ENCODE assay signal across 7 cellular contexts in the genomic region with DNA sequence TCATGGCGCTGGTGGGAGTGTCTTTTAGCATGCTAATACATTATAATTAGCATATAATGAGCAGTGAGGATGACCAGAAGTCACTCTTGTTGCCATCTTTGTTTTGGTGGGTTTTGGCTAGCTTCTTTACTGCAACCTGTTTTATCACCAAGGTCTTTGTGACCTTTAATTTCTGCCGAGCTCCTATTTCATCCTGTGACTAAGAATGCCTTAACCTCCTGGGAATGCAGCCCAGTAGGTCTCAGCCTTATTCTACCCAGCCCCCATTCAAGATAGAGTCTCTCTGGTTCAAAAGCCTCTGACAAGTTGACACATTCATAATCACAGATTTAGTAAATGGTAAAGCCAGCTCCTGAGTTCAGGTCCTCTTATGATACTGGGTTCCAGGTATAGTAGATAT.
A peak's percentile ranks its signal among the peaks of the same experiment; 100 is the strongest.
DNase-seq lines count a peak whose midpoint lies in the region; ATAC-seq and TF ChIP-seq lines count a peak whose summit lies in the region.
"Not testable (repeated sequence)": the region's sequence is repeated elsewhere in the genome, so short reads cannot be mapped to it uniquely, and the experiment has no call there.

No MANE protein-coding gene starts in this region.

- H3K4me3 ChIP-seq in HCT116 (replicated peaks in 1 of 2; ENCODE audit: low read depth in 1 of 2, low read length in 2 of 2); RWPE2 (ENCODE audit: severe bottlenecking); endodermal cell (ENCODE audit: low read length); neural progenitor cell: not testable (repeated sequence)

- not testable (repeated sequence) for H3K9me3 Mint-ChIP-seq in Calu3 (ENCODE audit: low read depth, unreplicated experiment); endodermal cell; neural progenitor cell

- not testable (repeated sequence) for H3K36me3 ChIP-seq in HCT116 (ENCODE audit: control insufficient read depth in 1 of 2, insufficient read depth in 2 of 2, low read length in 2 of 2); RWPE2 (ENCODE audit: low read depth); endodermal cell (ENCODE audit: control insufficient read depth, insufficient read depth, low read length); neural progenitor cell

- H3K4me2 ChIP-seq in HCT116 (ENCODE audit: low read length): peak overlapping the region; percentile 35
- not testable (repeated sequence) for H3K4me2 ChIP-seq in neural progenitor cell

- H3K9me2 ChIP-seq in HCT116 (ENCODE audit: insufficient read depth): not testable (repeated sequence)

- not testable (repeated sequence) for H3K79me2 ChIP-seq in HCT116 (ENCODE audit: insufficient read depth, low read length); neural progenitor cell (ENCODE audit: low read depth)

- not testable (repeated sequence) for BruUV-seq in Calu3 (replicated peaks; lab: Mats Ljungman, UMichigan); HCT116 (replicated peaks; lab: Mats Ljungman, UMichigan)

- whole genome bisulfite sequencing in endodermal cell (ENCODE audit: insufficient coverage in 1 of 2, insufficient read length in 1 of 2), 2 experiments: 71 to 82% methylated on average over 1 of the region's 2 CpGs

- H3K4me1 ChIP-seq in HCT116 (ENCODE audit: control insufficient read depth in 1 of 2, insufficient read depth in 2 of 2, low read length in 2 of 2) (peaks cover 0 to 17% of the 10 kb centered on the region in 2 experiments; a peak in 2 of 4 replicates), endodermal cell (ENCODE audit: control insufficient read depth, insufficient read depth, low read length) (peaks cover 15% of the 10 kb centered on the region), neural progenitor cell (peaks cover 30% of the 10 kb centered on the region)
- H3K4me1 ChIP-seq in RWPE2 (ENCODE audit: insufficient read depth, poor library complexity, severe bottlenecking): not testable (repeated sequence)

- H3F3A ChIP-seq in neural progenitor cell (ENCODE audit: low read depth): peaks cover 28% of the 10 kb centered on the region

- not testable (repeated sequence) for H2AFZ ChIP-seq in HCT116 (ENCODE audit: low read depth, low read length, poor library complexity, severe bottlenecking); neural progenitor cell (replicated peaks)

- H3K27ac Mint-ChIP-seq in Calu3 (ENCODE audit: unreplicated experiment); neural progenitor cell: not testable (repeated sequence)
- H3K27ac Mint-ChIP-seq in endodermal cell: peak overlapping the region; percentile 52

- peak; percentile 1 for DNase-seq in Calu3
- not testable (repeated sequence) for DNase-seq in HCT116 (ENCODE audit: low read depth, low spot score); RWPE2 (ENCODE audit: low spot score); endodermal cell; neural progenitor cell (ENCODE audit: low spot score)
- DNase-seq in M059J (ENCODE audit: low read depth): peak; percentile 59
- DNase-seq in iris pigment epithelial cell (ENCODE audit: low read depth): peak; percentile 33

- not testable (repeated sequence) for H3K36me3 Mint-ChIP-seq in Calu3 (ENCODE audit: insufficient read depth, unreplicated experiment); endodermal cell (ENCODE audit: low read depth); neural progenitor cell

- not testable (repeated sequence) for H4K20me1 ChIP-seq in HCT116 (ENCODE audit: insufficient read depth); neural progenitor cell (ENCODE audit: low read depth)

- not testable (repeated sequence) for H3K9ac ChIP-seq in HCT116 (ENCODE audit: low read length); endodermal cell (ENCODE audit: extremely low read depth, low read length, poor library complexity, severe bottlenecking); neural progenitor cell

- not testable (repeated sequence) for H3K27me3 ChIP-seq in HCT116 (ENCODE audit: insufficient read depth, low read length); RWPE2 (ENCODE audit: insufficient read depth, poor library complexity, severe bottlenecking); endodermal cell (ENCODE audit: control insufficient read depth, insufficient read depth, low read length, poor library complexity, severe bottlenecking); neural progenitor cell

- not testable (repeated sequence) for H3K9me3 ChIP-seq in HCT116 (ENCODE audit: control insufficient read depth in 1 of 2, insufficient read depth in 1 of 2, low read depth in 1 of 2, low read length in 2 of 2); RWPE2 (ENCODE audit: severe bottlenecking); endodermal cell (ENCODE audit: control insufficient read depth, low read length); neural progenitor cell (ENCODE audit: low read depth)

- H3K4me3 Mint-ChIP-seq in Calu3 (ENCODE audit: low read depth, unreplicated experiment); endodermal cell; neural progenitor cell: not testable (repeated sequence)

- intact Hi-C loops in Calu3 (cut with micrococcal nuclease; ENCODE audit: unreplicated experiment); HCT116 (cut with micrococcal nuclease): not testable (repeated sequence)

- not testable (repeated sequence) for TF ChIP-seq CTCF in Calu3 (IDR thresholded peaks at IDR 0.05; ENCODE audit: unreplicated experiment); HCT116 (IDR thresholded peaks at IDR 0.05 in 2 of 3, conservative IDR thresholded peaks at IDR 0.05 in 1 of 3; ENCODE audit: borderline replicate concordance in 1 of 3, insufficient read depth in 1 of 3, low read depth in 2 of 3, low read length in 2 of 3); RWPE2 (IDR thresholded peaks at IDR 0.05; ENCODE audit: poor library complexity, severe bottlenecking); endodermal cell (conservative IDR thresholded peaks at IDR 0.05); neural progenitor cell (IDR thresholded peaks at IDR 0.05)

- H3K27ac ChIP-seq in HCT116 (ENCODE audit: low read depth, low read length); RWPE2 (ENCODE audit: poor library complexity, severe bottlenecking); endodermal cell (ENCODE audit: low read depth, low read length): not testable (repeated sequence)
- H3K27ac ChIP-seq in neural progenitor cell: peak overlapping the region; percentile 34

- H3K27me3 Mint-ChIP-seq in Calu3 (ENCODE audit: unreplicated experiment); endodermal cell (ENCODE audit: insufficient read depth); neural progenitor cell (ENCODE audit: insufficient read depth, low read depth): not testable (repeated sequence)

- not testable (repeated sequence) for TF ChIP-seq POLR2A in HCT116 (IDR thresholded peaks at IDR 0.05; ENCODE audit: borderline replicate concordance, extremely low read depth, insufficient read depth, insufficient read length)

- CTCF ChIA-PET in Calu3 (lab: Charles Lee); HCT116 (lab: Charles Lee): not testable (repeated sequence)

- 0 out of 2 replicates have a peak, but pooled peaks have one; percentile 17 for TF ChIP-seq RAD21 in HCT116 (IDR thresholded peaks at IDR 0.05; ENCODE audit: low read depth)

- ATAC-seq in HCT116: not testable (repeated sequence)
- ATAC-seq in RWPE2 (ENCODE audit: low read depth): peak; percentile 21; the same call in 1 of the 3 replicates

- POLR2A ChIA-PET in HCT116 (lab: Charles Lee): interaction anchor here (2.5 kb wide), 1 partner anchor 10 kb away, joined by 11 read pairs; no protein-coding TSS in a partner anchor

- RAD21 ChIA-PET in HCT116 (lab: Charles Lee; ENCODE audit: low non-redundant PET in 1 of 2, low total read pairs in 2 of 2, uncharacterized antibody in 2 of 2, unreplicated experiment in 2 of 2): not testable (repeated sequence)

- H3K4me1 Mint-ChIP-seq in Calu3 (ENCODE audit: low read depth, unreplicated experiment): peaks cover 13% of the 10 kb centered on the region
- peaks cover 25% of the 10 kb centered on the region for H3K4me1 Mint-ChIP-seq in endodermal cell
- peaks cover 13% of the 10 kb centered on the region for H3K4me1 Mint-ChIP-seq in neural progenitor cell

TF ChIP-seq in HCT116, 20 proteins besides CTCF, POLR2A, EP300 and RAD21:
- 0 out of 2 replicates have a peak, but pooled peaks have one; percentile 18 for TF ChIP-seq CBX3 (IDR thresholded peaks at IDR 0.05; ENCODE audit: low read depth)
- peak; percentile 28; the same call in 1 of the 2 replicates for TF ChIP-seq SP1 (IDR thresholded peaks at IDR 0.05; ENCODE audit: low read depth)
